In genomic region chr20:51236396-51236795, GRCh38 we compare ENCODE assay signal across 24 cellular contexts.
DNase-seq lines count a peak whose midpoint lies in the region; FAIRE-seq and TF ChIP-seq lines count a peak whose summit lies in the region.
"Had no signal": no experiment of that assay in that cellular context is flagged by ENCODE, and none has a peak within 500 bp of the region (broad histone marks: within the 10 kb centered on the region; RNA-seq: fewer than 3 reads in every experiment).

No MANE protein-coding gene starts in this region.

- DNase-seq in cardiac septum (ENCODE audit: low spot score), result peak; percentile 10
- no peak for DNase-seq in right atrium auricular region (ENCODE audit: low spot score)
- peak; percentile 37 for DNase-seq in astrocyte of the spinal cord (ENCODE audit: low read depth, low spot score)
- DNase-seq in nephron progenitor cell, result no peak
- peak; percentile 18 for DNase-seq in testis
- DNase-seq in SJCRH30, result no peak
- no peak for DNase-seq in kidney
- no peak for DNase-seq in posterior vena cava (ENCODE audit: low spot score)
- DNase-seq: Calu3; DMS79 treated with DMSO at 0.1 percent for 48 hours; KBM-7; NCI-H1105 treated with DMSO at 0.1 percent for 48 hours; NCI-H146; NCI-H1930; NCI-H2107; NCI-H446; NCI-H524 treated with DMSO at 0.1 percent for 48 hours; NCI-H82; NK-92 treated with Interleukin-12 subunit alpha and Interleukin-12 subunit beta, amount 100 ng/mL, for 24 hours; PC-9; Right ventricle myocardium superior had no signal

- H3K27ac ChIP-seq in right atrium auricular region, result no peak overlapping the region
- no peak overlapping the region for H3K27ac ChIP-seq in testis
- H3K27ac ChIP-seq in SJCRH30, result no peak overlapping the region
- no peak overlapping the region for H3K27ac ChIP-seq in kidney (ENCODE audit: low read depth in 2 of 2, low read length in 2 of 2)
- H3K27ac ChIP-seq: 22Rv1, PC-9 had no signal

- H3K4me1 Mint-ChIP-seq in nephron progenitor cell, result peaks cover 26% of the 10 kb centered on the region
- H3K4me1 Mint-ChIP-seq: B cell had no signal

- H3K9me3 Mint-ChIP-seq in nephron progenitor cell, result peaks cover 10% of the 10 kb centered on the region

- H3K4me3 Mint-ChIP-seq in nephron progenitor cell, result no peak overlapping the region
- H3K4me3 Mint-ChIP-seq: B cell had no signal

- H3K4me1 ChIP-seq in right atrium auricular region, result no peaks in the 10 kb centered on the region
- no peaks in the 10 kb centered on the region for H3K4me1 ChIP-seq in testis
- no peaks in the 10 kb centered on the region for H3K4me1 ChIP-seq in SJCRH30
- no peaks in the 10 kb centered on the region for H3K4me1 ChIP-seq in kidney (ENCODE audit: control insufficient read depth in 1 of 2, insufficient read depth in 1 of 2, low read depth in 1 of 2, low read length in 2 of 2)

- H3K27ac Mint-ChIP-seq in nephron progenitor cell, result peak overlapping the region; percentile 54
- H3K27ac Mint-ChIP-seq: B cell had no signal

- in situ Hi-C loops in astrocyte of the spinal cord (cut with HindIII; ENCODE audit: low sequenced_read_pairs), result no loop called here

- 86 to 90% methylated on average over 2 of the region's 2 CpGs for WGBS in testis, 2 donors

- no peak for FAIRE-seq in kidney (lab: Jason Lieb, UNC)
- FAIRE-seq: GM12892 had no signal

- intact Hi-C loops in cardiac septum (cut with DNase I), result no loop called here
- intact Hi-C loops in testis (cut with DNase I; ENCODE audit: low total_unique reads), result no loop called here
- intact Hi-C loops in kidney (cut with DNase I), result no loop called here
- intact Hi-C loops in posterior vena cava (cut with DNase I), result no loop called here

- no peak for TF ChIP-seq POLR2A in testis (IDR thresholded peaks at IDR 0.05)

- TF ChIP-seq CTCF in right atrium auricular region (IDR thresholded peaks at IDR 0.05), result no peak
- TF ChIP-seq CTCF in astrocyte of the spinal cord (IDR thresholded peaks at IDR 0.05; ENCODE audit: low read depth, low read length), result no peak
- no peak for TF ChIP-seq CTCF in nephron progenitor cell (IDR thresholded peaks at IDR 0.05)
- no peak for TF ChIP-seq CTCF in testis (IDR thresholded peaks at IDR 0.05)
- TF ChIP-seq CTCF in kidney (IDR thresholded peaks at IDR 0.05; ENCODE audit: borderline replicate concordance, extremely low read depth, insufficient read depth), result no peak

- H3K9me3 ChIP-seq in right atrium auricular region, result peaks cover 0 to 4% of the 10 kb centered on the region in 2 donors
- no peaks in the 10 kb centered on the region for H3K9me3 ChIP-seq in testis
- H3K9me3 ChIP-seq in SJCRH30 (replicated peaks), result no peaks in the 10 kb centered on the region
- peaks cover 0 to 3% of the 10 kb centered on the region in 2 donors for H3K9me3 ChIP-seq in kidney (ENCODE audit: control insufficient read depth in 1 of 2, low read length in 2 of 2)

- no peaks in the 10 kb centered on the region for H3K36me3 Mint-ChIP-seq in nephron progenitor cell (ENCODE audit: low read depth)

- H3K27me3 Mint-ChIP-seq in nephron progenitor cell (ENCODE audit: low read depth, poor library complexity), result peaks cover 17% of the 10 kb centered on the region

- no peaks in the 10 kb centered on the region for H3K27me3 ChIP-seq in right atrium auricular region
- no peaks in the 10 kb centered on the region for H3K27me3 ChIP-seq in testis
- no peaks in the 10 kb centered on the region for H3K27me3 ChIP-seq in SJCRH30

- no peak overlapping the region for H3K9ac ChIP-seq in kidney (ENCODE audit: low read length in 2 of 2)

- H3K4me3 ChIP-seq in right atrium auricular region (no peak overlapping the region), astrocyte of the spinal cord (ENCODE audit: low read depth, low read length) (no peak overlapping the region), testis (no peak overlapping the region), SJCRH30 (no peak overlapping the region), kidney (ENCODE audit: low read length in 2 of 2) (no peak overlapping the region)
- H3K4me3 ChIP-seq: PC-9 had no signal

- H3K36me3 ChIP-seq in right atrium auricular region, result no peaks in the 10 kb centered on the region
- H3K36me3 ChIP-seq in testis (ENCODE audit: low read depth, missing control alignments), result no peaks in the 10 kb centered on the region
- H3K36me3 ChIP-seq in SJCRH30, result no peaks in the 10 kb centered on the region
- H3K36me3 ChIP-seq in kidney (ENCODE audit: control insufficient read depth in 1 of 2, insufficient read depth in 2 of 2, low read length in 2 of 2), result no peaks in the 10 kb centered on the region

Comparison
In these comparisons a context has a peak if more than half of its experiments do, and no peak if none do; other contexts are left out.
1. DNase-seq: peak in cardiac septum (single experiment), astrocyte of the spinal cord (single experiment) and testis (single experiment); none in right atrium auricular region (single experiment), nephron progenitor cell (single experiment), SJCRH30 (0 of 2), kidney (single experiment) and posterior vena cava (single experiment).